ENCODE assay signal across 8 cellular contexts in genomic region chr12:2877047-2877958, GRCh38. TPM values are rescaled to one million over a fixed set of nuclear protein-coding genes. Genes with fewer than 3 reads are reported as not detected.
A peak's percentile ranks its signal among the peaks of the same experiment; 100 is the strongest.
DNase-seq lines count a peak whose midpoint lies in the region; ATAC-seq and TF ChIP-seq lines count a peak whose summit lies in the region.

Gene FOXM1, minus strand, starts transcription at chr12:2877174. Its CDS starts 2,696 bp downstream, at chr12:2874478.
Gene RHNO1, plus strand, starts transcription at chr12:2877223. Its CDS starts 8,144 bp downstream, at chr12:2885367.

- H3K9me3 ChIP-seq in prostate gland, result no peaks in the 10 kb centered on the region

- H3K4me3 ChIP-seq in prostate gland, result peak within 1 kb of the TSS; percentile 72 to 73

- peaks cover 4% of the 10 kb centered on the region for H3K4me1 ChIP-seq in prostate gland (replicated peaks)

- intact Hi-C loops in left cardiac atrium (cut with DNase I), result no loop called here
- intact Hi-C loops in prostate gland (cut with DNase I), result no loop called here

- no peaks in the 10 kb centered on the region for H3K36me3 ChIP-seq in prostate gland

- TF ChIP-seq CTCF in GM13976 (IDR thresholded peaks at IDR 0.05; ENCODE audit: borderline replicate concordance, control extremely low read depth, extremely low read depth, insufficient read depth, missing control alignments) (no peak), prostate gland (IDR thresholded peaks at IDR 0.05) (no peak)

- ATAC-seq in HG02798 (IDR thresholded peaks at IDR 0.05; ENCODE audit: poor library complexity, unreplicated experiment) (peak; percentile 92), left cardiac atrium (peak; percentile 97 to 98)

- no peaks in the 10 kb centered on the region for H3K9me3 Mint-ChIP-seq in T-helper 1 cell treated with Interleukin-12 subunit alpha and Interleukin-12 subunit beta and Interleukin-4 antibody, amounts not matched to agents 30 μg/mL and 1 μg/mL, for 36 hours

- in situ Hi-C loops in GM13976 (cut with MboI; ENCODE audit: low sequenced_read_pairs, unreplicated experiment), result no loop called here

- peak; percentile 77 for TF ChIP-seq POLR2A in prostate gland (IDR thresholded peaks at IDR 0.05)

- peak within 1 kb of the TSS; percentile 100 for H3K27ac Mint-ChIP-seq in T-helper 1 cell treated with Interleukin-12 subunit alpha and Interleukin-12 subunit beta and Interleukin-4 antibody, amounts not matched to agents 30 μg/mL and 1 μg/mL, for 36 hours

- H3K27me3 ChIP-seq in prostate gland (replicated peaks; ENCODE audit: insufficient read depth), result no peaks in the 10 kb centered on the region

- H3K4me1 Mint-ChIP-seq in T-helper 1 cell treated with Interleukin-12 subunit alpha and Interleukin-12 subunit beta and Interleukin-4 antibody, amounts not matched to agents 30 μg/mL and 1 μg/mL, for 36 hours (ENCODE audit: low read depth), result peaks cover 35% of the 10 kb centered on the region

- no peaks in the 10 kb centered on the region for H3K27me3 Mint-ChIP-seq in T-helper 1 cell treated with Interleukin-12 subunit alpha and Interleukin-12 subunit beta and Interleukin-4 antibody, amounts not matched to agents 30 μg/mL and 1 μg/mL, for 36 hours (ENCODE audit: low read depth)

- peaks cover 33% of the 10 kb centered on the region for H3K36me3 Mint-ChIP-seq in T-helper 1 cell treated with Interleukin-12 subunit alpha and Interleukin-12 subunit beta and Interleukin-4 antibody, amounts not matched to agents 30 μg/mL and 1 μg/mL, for 36 hours (ENCODE audit: low read depth)

- WGBS in prostate gland, result under 1% methylated on average over 68 of the region's 70 CpGs

- DNase-seq in GM13976 (ENCODE audit: low spot score) (peak; percentile 95), NCI-H1436 treated with DMSO at 0.1 percent for 48 hours (lab: John Stamatoyannopoulos, UW) (peak; percentile 27), amniotic epithelial cell (ENCODE audit: low read depth) (peak; percentile 91), left cardiac atrium (peak; percentile 92), prostate gland (ENCODE audit: low spot score) (peak; percentile 92), ureter (ENCODE audit: low spot score) (peak; percentile 92)

- peak within 1 kb of the TSS; percentile 96 for H3K4me3 Mint-ChIP-seq in T-helper 1 cell treated with Interleukin-12 subunit alpha and Interleukin-12 subunit beta and Interleukin-4 antibody, amounts not matched to agents 30 μg/mL and 1 μg/mL, for 36 hours

- H3K27ac ChIP-seq in prostate gland, result peak within 1 kb of the TSS; percentile 95 to 97

RNA-seq across cellular contexts. Expression of gene FOXM1, which starts in this region (rescaled TPM):
- 1 to 10 TPM in 1 of 2 donors, under 1 TPM in 1; 0.44 to 3.3 TPM for total RNA-seq in left cardiac atrium
- 10 to 100 TPM in 1 of 2 donors, 1 to 10 TPM in 1; 1.2 to 10.8 TPM for total RNA-seq in prostate gland
- 1.3 TPM for total RNA-seq in ureter

RNA-seq across cellular contexts. Expression of gene RHNO1, which starts in this region (rescaled TPM):
- total RNA-seq in left cardiac atrium (1 to 10 TPM; 7.2 to 9.4 TPM), prostate gland (10 to 100 TPM; 26.5 to 29.1 TPM), ureter (20.1 TPM)

Comparison
In these comparisons a context has a peak if more than half of its experiments do, and no peak if none do; other contexts are left out.
1. Peak in every context shown above with its lines: DNase-seq, ATAC-seq, H3K4me3 ChIP-seq and H3K27ac ChIP-seq.
2. DNase-seq: peak in every context shown above with its lines; median percentile 95 in GM13976; 92 in left cardiac atrium; 92 in prostate gland; 92 in ureter; 91 in amniotic epithelial cell; 27 in NCI-H1436 treated with DMSO at 0.1 percent for 48 hours.